ENCODE assay signal across 8 cellular contexts in genomic region chr17:82418001-82418986, GRCh38. TPM values are rescaled to one million over a fixed set of nuclear protein-coding genes. Genes with fewer than 3 reads are reported as not detected.
DNase-seq lines count a peak whose midpoint lies in the region; ATAC-seq lines count a peak whose summit lies in the region.

Gene HEXD, plus strand, starts transcription at chr17:82418347. Its CDS starts 1,453 bp downstream, at chr17:82419800.
Gene OGFOD3, minus strand, starts transcription at chr17:82418586. Its CDS starts 101 bp downstream, at chr17:82418485.

- ATAC-seq in GM19025 (IDR thresholded peaks at IDR 0.05; ENCODE audit: low read depth, unreplicated experiment) = peak; percentile 88
- peak; percentile 88 for ATAC-seq in HG03196 (IDR thresholded peaks at IDR 0.05; ENCODE audit: unreplicated experiment)

- DNase-seq in AG20443 (ENCODE audit: low spot score) (peak; percentile 100), NCI-H226 (peak; percentile 74), cerebellum (ENCODE audit: low spot score) (peak; percentile 98), kidney glomerular epithelial cell (lab: John Stamatoyannopoulos, UW) (peak; percentile 75)
- DNase-seq in activated CD4-positive, alpha-beta T cell treated with anti-CD3 and anti-CD28 coated beads for 1 hour = peak; percentile 78
- DNase-seq in stimulated activated CD4-positive, alpha-beta T cell treated with anti-CD3 and anti-CD28 coated beads, Interleukin-15, amount 100 ng/mL, for 48 hours (ENCODE audit: low read depth in 2 of 2) = peak; percentile 64 to 83

RNA-seq across cellular contexts. Expression of gene HEXD, which starts in this region (rescaled TPM):
- 17.8 TPM for total RNA-seq in cerebellum

RNA-seq across cellular contexts. Expression of gene OGFOD3, which starts in this region (rescaled TPM):
- total RNA-seq in cerebellum = 18.1 TPM

Comparison
In these comparisons a context has a peak if more than half of its experiments do, and no peak if none do; other contexts are left out.
1. Peak in every context shown above with its lines: DNase-seq and ATAC-seq.